28 cellular contexts compared by ENCODE assay signal in genomic region chr10:77146937-77147336, GRCh38.
"Had no signal": no experiment of that assay in that cellular context is flagged by ENCODE, and none has a peak within 500 bp of the region (broad histone marks: within the 10 kb centered on the region; RNA-seq: fewer than 3 reads in every experiment).

No MANE protein-coding gene starts in this region.

- H3K36me3 ChIP-seq: colonic mucosa, heart left ventricle, right lobe of liver, thyroid gland, upper lobe of right lung, WERI-Rb-1 had no signal

- H3K36me3 Mint-ChIP-seq: activated naive CD4-positive, alpha-beta T cell treated with anti-CD3 and anti-CD28 coated beads, Interleukin-2, amount 50 U/mL, for 24 hours; naive thymus-derived CD8-positive, alpha-beta T cell had no signal

- DNase-seq: activated CD4-positive, alpha-beta memory T cell treated with anti-CD3 and anti-CD28 coated beads, Interleukin-2, amount 10 ng/mL, durations not matched to agents 7 days and 5 days; activated CD4-positive, alpha-beta T cell treated with anti-CD3 and anti-CD28 coated beads for 48 hours; activated CD8-positive, alpha-beta memory T cell treated with anti-CD3 and anti-CD28 coated beads, Interleukin-2, amount 50 U/mL, for 48 hours; activated gamma-delta T cell treated with Interleukin-2 at 50 U/mL for 16 hours; activated naive CD8-positive, alpha-beta T cell treated with anti-CD3 and anti-CD28 coated beads, Interleukin-2, amount 50 U/mL, for 24 hours; activated T-cell treated with anti-CD3 and anti-CD28 coated beads, Interleukin-2, amount 50 U/mL, for 24 hours; colonic mucosa; dorsolateral prefrontal cortex; effector memory CD8-positive, alpha-beta T cell; erythroblast; heart left ventricle; midbrain; naive thymus-derived CD8-positive, alpha-beta T cell; occipital lobe; posterior cingulate gyrus; right lobe of liver; stimulated activated CD4-positive, alpha-beta T cell treated with anti-CD3 and anti-CD28 coated beads, Interleukin-12 subunit alpha, Interleukin-12 subunit beta, amount 100 ng/mL, for 4 hours; stimulated activated CD4-positive, alpha-beta T cell treated with anti-CD3 and anti-CD28 coated beads, Interleukin-4, amount 100 ng/mL, for 1 hour; T-helper 17 cell; T1000; thyroid gland; upper lobe of right lung had no signal

- H3K4me1 ChIP-seq: colonic mucosa, heart left ventricle, right lobe of liver, thyroid gland, upper lobe of right lung had no signal

- H3K4me3 Mint-ChIP-seq: activated CD4-positive, alpha-beta memory T cell treated with anti-CD3 and anti-CD28 coated beads, Interleukin-2, amount 10 ng/mL, durations not matched to agents 7 days and 5 days; activated naive CD4-positive, alpha-beta T cell treated with anti-CD3 and anti-CD28 coated beads, Interleukin-2, amount 50 U/mL, for 24 hours; activated naive CD8-positive, alpha-beta T cell treated with anti-CD3 and anti-CD28 coated beads, Interleukin-2, amount 50 U/mL, for 24 hours; activated T-cell treated with anti-CD3 and anti-CD28 coated beads, Interleukin-2, amount 50 U/mL, for 24 hours; effector memory CD8-positive, alpha-beta T cell; naive thymus-derived CD8-positive, alpha-beta T cell; neural crest cell; stimulated activated naive CD8-positive, alpha-beta T cell treated with anti-CD3 and anti-CD28 coated beads, Interleukin-15, Interleukin-2, amounts not matched to agents 100 ng/mL and 50 ng/mL, for 24 hours; T-helper 17 cell had no signal

- H3K27me3 Mint-ChIP-seq: activated CD4-positive, alpha-beta memory T cell treated with anti-CD3 and anti-CD28 coated beads, Interleukin-2, amount 10 ng/mL, durations not matched to agents 7 days and 5 days; activated naive CD4-positive, alpha-beta T cell treated with anti-CD3 and anti-CD28 coated beads, Interleukin-2, amount 50 U/mL, for 24 hours; activated naive CD8-positive, alpha-beta T cell treated with anti-CD3 and anti-CD28 coated beads, Interleukin-2, amount 50 U/mL, for 24 hours had no signal

- H3K4me3 ChIP-seq: colonic mucosa, dorsolateral prefrontal cortex, heart left ventricle, right lobe of liver, skin epidermis, thyroid gland, upper lobe of right lung had no signal

- H3K4me1 Mint-ChIP-seq: activated CD4-positive, alpha-beta memory T cell treated with anti-CD3 and anti-CD28 coated beads, Interleukin-2, amount 10 ng/mL, durations not matched to agents 7 days and 5 days; activated naive CD4-positive, alpha-beta T cell treated with anti-CD3 and anti-CD28 coated beads, Interleukin-2, amount 50 U/mL, for 24 hours; activated naive CD8-positive, alpha-beta T cell treated with anti-CD3 and anti-CD28 coated beads, Interleukin-2, amount 50 U/mL, for 24 hours; naive thymus-derived CD8-positive, alpha-beta T cell; T-helper 17 cell had no signal

- H3K27ac Mint-ChIP-seq: activated CD4-positive, alpha-beta memory T cell treated with anti-CD3 and anti-CD28 coated beads, Interleukin-2, amount 10 ng/mL, durations not matched to agents 7 days and 5 days; activated naive CD4-positive, alpha-beta T cell treated with anti-CD3 and anti-CD28 coated beads, Interleukin-2, amount 50 U/mL, for 24 hours; activated naive CD8-positive, alpha-beta T cell treated with anti-CD3 and anti-CD28 coated beads, Interleukin-2, amount 50 U/mL, for 24 hours; activated T-cell treated with anti-CD3 and anti-CD28 coated beads, Interleukin-2, amount 50 U/mL, for 24 hours; effector memory CD8-positive, alpha-beta T cell; naive thymus-derived CD8-positive, alpha-beta T cell; stimulated activated naive CD8-positive, alpha-beta T cell treated with anti-CD3 and anti-CD28 coated beads, Interleukin-15, Interleukin-2, amounts not matched to agents 100 ng/mL and 50 ng/mL, for 24 hours had no signal

- H3K9me3 Mint-ChIP-seq: activated CD4-positive, alpha-beta memory T cell treated with anti-CD3 and anti-CD28 coated beads, Interleukin-2, amount 10 ng/mL, durations not matched to agents 7 days and 5 days; activated naive CD4-positive, alpha-beta T cell treated with anti-CD3 and anti-CD28 coated beads, Interleukin-2, amount 50 U/mL, for 24 hours; activated naive CD8-positive, alpha-beta T cell treated with anti-CD3 and anti-CD28 coated beads, Interleukin-2, amount 50 U/mL, for 24 hours; activated T-cell treated with anti-CD3 and anti-CD28 coated beads, Interleukin-2, amount 50 U/mL, for 24 hours; effector memory CD8-positive, alpha-beta T cell; naive thymus-derived CD8-positive, alpha-beta T cell; neural crest cell; stimulated activated naive CD8-positive, alpha-beta T cell treated with anti-CD3 and anti-CD28 coated beads, Interleukin-15, Interleukin-2, amounts not matched to agents 100 ng/mL and 50 ng/mL, for 24 hours had no signal

- H3K9me3 ChIP-seq: colonic mucosa, heart left ventricle, right lobe of liver, thyroid gland, upper lobe of right lung had no signal

- H3K27me3 ChIP-seq: colonic mucosa, dorsolateral prefrontal cortex, right lobe of liver, thyroid gland, upper lobe of right lung had no signal

- ATAC-seq: activated CD4-positive, CD25-positive, alpha-beta regulatory T cell treated with anti-CD3 and anti-CD28 coated beads, Interleukin-2, amount 50 U/mL, for 24 hours; activated naive CD8-positive, alpha-beta T cell treated with anti-CD3 and anti-CD28 coated beads, Interleukin-2, amount 50 U/mL, for 24 hours; effector memory CD8-positive, alpha-beta T cell; heart left ventricle; naive thymus-derived CD8-positive, alpha-beta T cell; right lobe of liver; T-helper 17 cell; upper lobe of right lung had no signal

- H3K27ac ChIP-seq: colonic mucosa, heart left ventricle, right lobe of liver, skin epidermis, thyroid gland, upper lobe of right lung, WERI-Rb-1 had no signal
